ENCODE assay signal across 23 cellular contexts in genomic region chr10:93962973-93963372, GRCh38. TPM values are rescaled to one million over a fixed set of nuclear protein-coding genes. Genes with fewer than 3 reads are reported as not detected.
DNase-seq lines count a peak whose midpoint lies in the region; ATAC-seq and TF ChIP-seq lines count a peak whose summit lies in the region.
"Had no signal": no experiment of that assay in that cellular context is flagged by ENCODE, and none has a peak within 500 bp of the region (broad histone marks: within the 10 kb centered on the region; RNA-seq: fewer than 3 reads in every experiment).

No MANE protein-coding gene starts in this region.

- H3K79me2 ChIP-seq in H9 (ENCODE audit: insufficient read depth, low read length) (no peaks in the 10 kb centered on the region), osteoblast (ENCODE audit: insufficient read depth, low read length) (no peaks in the 10 kb centered on the region)

- TF ChIP-seq POLR2A in esophagus muscularis mucosa (IDR thresholded peaks at IDR 0.05; ENCODE audit: low read depth) (no peak), suprapubic skin (IDR thresholded peaks at IDR 0.05) (no peak), lower leg skin (IDR thresholded peaks at IDR 0.05) (no peak)

- no peaks in the 10 kb centered on the region for H3K23me2 ChIP-seq in H9 (ENCODE audit: insufficient read length, low read depth, low read length, poor library complexity, severe bottlenecking)

- H3K36me3 Mint-ChIP-seq in H9 (ENCODE audit: insufficient read depth in 1 of 3, low read depth in 3 of 3) (no peaks in the 10 kb centered on the region), T-helper 17 cell (ENCODE audit: low read depth) (peaks cover 6% of the 10 kb centered on the region)
- H3K36me3 Mint-ChIP-seq: IgD-negative memory B cell had no signal

- no peaks in the 10 kb centered on the region for H3K9me3 Mint-ChIP-seq in H9
- H3K9me3 Mint-ChIP-seq: CD4-positive, alpha-beta T cell; IgD-negative memory B cell had no signal

- H4K5ac ChIP-seq in H9 (ENCODE audit: insufficient read length, low read depth, low read length), result no peak overlapping the region

- TF ChIP-seq EP300 in esophagus muscularis mucosa (IDR thresholded peaks at IDR 0.05), result no peak
- TF ChIP-seq EP300 in suprapubic skin (IDR thresholded peaks at IDR 0.05), result no peak

- H3K4me2 ChIP-seq in H9 (ENCODE audit: insufficient read depth, insufficient read length, low read length) (no peak overlapping the region), osteoblast (ENCODE audit: insufficient read depth, low read length) (no peak overlapping the region)
- H3K4me2 ChIP-seq: BLaER1 treated with 17β-estradiol and CSF1 and Interleukin-3, amounts not matched to agents 10 nM and 100 nM; KMS-11; PC-9 had no signal

- no peak overlapping the region for H4K91ac ChIP-seq in H9 (ENCODE audit: insufficient read length, low read depth, low read length)

- H3K27ac Mint-ChIP-seq in H9, result no peak overlapping the region; a peak in 1 of 7 replicates
- H3K27ac Mint-ChIP-seq in T-helper 17 cell, result no peak overlapping the region
- H3K27ac Mint-ChIP-seq: CD4-positive, alpha-beta T cell; IgD-negative memory B cell had no signal

- H2BK12ac ChIP-seq in H9 (ENCODE audit: insufficient read length, low read depth, low read length), result no peak overlapping the region

- H3K4me1 ChIP-seq in H9 (ENCODE audit: insufficient read depth, low read length) (no peaks in the 10 kb centered on the region), esophagus muscularis mucosa (no peaks in the 10 kb centered on the region), osteoblast (ENCODE audit: insufficient read depth, low read length) (no peaks in the 10 kb centered on the region), suprapubic skin (peaks cover 4% of the 10 kb centered on the region)
- H3K4me1 ChIP-seq: BLaER1 treated with 17β-estradiol and CSF1 and Interleukin-3, amounts not matched to agents 10 nM and 100 nM had no signal

- H3K27me3 Mint-ChIP-seq in H9 (ENCODE audit: low read depth), result peaks cover 15% of the 10 kb centered on the region
- H3K27me3 Mint-ChIP-seq in T-helper 17 cell, result no peaks in the 10 kb centered on the region
- H3K27me3 Mint-ChIP-seq: CD4-positive, alpha-beta T cell had no signal

- WGBS in H9 (ENCODE audit: extremely low coverage, insufficient read length, low lambda C conversion rate), result no CpG with 5 or more reads among the region's 1 CpG
- WGBS in esophagus muscularis mucosa, result 73% methylated on average over 1 of the region's 1 CpG
- WGBS in suprapubic skin, result 90% methylated on average over 1 of the region's 1 CpG
- WGBS in lower leg skin, 2 donors, result 76 to 81% methylated on average over 1 of the region's 1 CpG

- ATAC-seq in T-helper 17 cell, result no peak
- ATAC-seq: GM12878, HCT116 had no signal

- H2BK5ac ChIP-seq in H9 (ENCODE audit: insufficient read length, low read length), result no peak overlapping the region

- no peak overlapping the region for H3K56ac ChIP-seq in H9 (ENCODE audit: insufficient read length, low read depth, low read length)

- H3K27me3 ChIP-seq in H9 (ENCODE audit: insufficient read depth, low read length), result no peaks in the 10 kb centered on the region
- H3K27me3 ChIP-seq in esophagus muscularis mucosa, result no peaks in the 10 kb centered on the region
- H3K27me3 ChIP-seq in osteoblast (ENCODE audit: insufficient read depth, low read length), result no peaks in the 10 kb centered on the region
- no peaks in the 10 kb centered on the region for H3K27me3 ChIP-seq in suprapubic skin
- H3K27me3 ChIP-seq: BLaER1 treated with 17β-estradiol and CSF1 and Interleukin-3, amounts not matched to agents 10 nM and 100 nM had no signal

- H4K20me1 ChIP-seq in H9 (ENCODE audit: control insufficient read depth, insufficient read depth, insufficient read length) (no peaks in the 10 kb centered on the region), osteoblast (ENCODE audit: insufficient read depth, low read length) (no peaks in the 10 kb centered on the region)
- H4K20me1 ChIP-seq: BLaER1 treated with 17β-estradiol and CSF1 and Interleukin-3, amounts not matched to agents 10 nM and 100 nM had no signal

- no peak for DNase-seq in H9
- no peak for DNase-seq in esophagus muscularis mucosa (ENCODE audit: extremely low spot score)
- peak; percentile 10 for DNase-seq in osteoblast (ENCODE audit: insufficient read length, low spot score, missing footprints)
- DNase-seq in suprapubic skin (ENCODE audit: low spot score in 2 of 2), result no peak
- DNase-seq in T-helper 17 cell, result no peak
- no peak for DNase-seq in lower leg skin (ENCODE audit: low spot score in 2 of 2)
- DNase-seq in G401 (ENCODE audit: low spot score), result no peak
- DNase-seq: AML-193; CD4-positive, alpha-beta T cell; GDM1; MM.1S; NCI-H1694; NCI-H2029 treated with DMSO at 0.1 percent for 48 hours; NCI-H526 treated with DMSO at 0.1 percent for 48 hours; PC-9; RPMI8226; SHP77 treated with DMSO at 0.1 percent for 48 hours had no signal

- in situ Hi-C loops in G401 (cut with HindIII; ENCODE audit: low sequenced_read_pairs), result no loop called here

- H4K8ac ChIP-seq in H9 (replicated peaks; ENCODE audit: insufficient read length, low read depth, low read length), result no peak overlapping the region

- no peaks in the 10 kb centered on the region for H3K9me3 ChIP-seq in H9 (ENCODE audit: control insufficient read depth, low read depth, low read length)
- no peaks in the 10 kb centered on the region for H3K9me3 ChIP-seq in esophagus muscularis mucosa
- H3K9me3 ChIP-seq in osteoblast (ENCODE audit: low read depth, low read length), result no peaks in the 10 kb centered on the region
- H3K9me3 ChIP-seq in suprapubic skin, result no peaks in the 10 kb centered on the region
- no peaks in the 10 kb centered on the region for H3K9me3 ChIP-seq in T-helper 17 cell (ENCODE audit: control insufficient read depth, low read length, poor library complexity, severe bottlenecking)
- H3K9me3 ChIP-seq: BLaER1 treated with 17β-estradiol and CSF1 and Interleukin-3, amounts not matched to agents 10 nM and 100 nM had no signal

- H2AK5ac ChIP-seq in H9 (ENCODE audit: insufficient read length, low read length), result no peak overlapping the region

- H3K4me1 Mint-ChIP-seq in H9, result no peaks in the 10 kb centered on the region
- H3K4me1 Mint-ChIP-seq in T-helper 17 cell, result no peaks in the 10 kb centered on the region
- H3K4me1 Mint-ChIP-seq: IgD-negative memory B cell had no signal

- no peak overlapping the region for H3K23ac ChIP-seq in H9 (ENCODE audit: insufficient read length, low read depth, low read length)

- no peaks in the 10 kb centered on the region for H3K36me3 ChIP-seq in esophagus muscularis mucosa
- no peaks in the 10 kb centered on the region for H3K36me3 ChIP-seq in osteoblast (ENCODE audit: insufficient read depth, low read length)
- H3K36me3 ChIP-seq in suprapubic skin, result no peaks in the 10 kb centered on the region
- H3K36me3 ChIP-seq: BLaER1 treated with 17β-estradiol and CSF1 and Interleukin-3, amounts not matched to agents 10 nM and 100 nM had no signal

- intact Hi-C loops in esophagus muscularis mucosa (cut with DNase I) (no loop called here), lower leg skin (cut with DNase I; ENCODE audit: low total_unique reads) (no loop called here)

- no peak overlapping the region for H3K18ac ChIP-seq in H9 (ENCODE audit: insufficient read length, low read depth, low read length)

- H2AFZ ChIP-seq in H9 (ENCODE audit: low read length) (no peak overlapping the region), osteoblast (ENCODE audit: low read length) (no peak overlapping the region)
- H2AFZ ChIP-seq: PC-9 had no signal

- no peak overlapping the region for H3K9ac ChIP-seq in H9 (ENCODE audit: extremely low read depth, insufficient read length, low read length)
- H3K9ac ChIP-seq: BLaER1 treated with 17β-estradiol and CSF1 and Interleukin-3, amounts not matched to agents 10 nM and 100 nM; KMS-11 had no signal

- H3K4me3 ChIP-seq in esophagus muscularis mucosa (no peak overlapping the region), osteoblast (ENCODE audit: insufficient read depth, low read length) (no peak overlapping the region), suprapubic skin (no peak overlapping the region), lower leg skin (ENCODE audit: low read depth, poor library complexity, severe bottlenecking) (no peak overlapping the region)
- H3K4me3 ChIP-seq: BLaER1 treated with 17β-estradiol and CSF1 and Interleukin-3, amounts not matched to agents 10 nM and 100 nM; GM12878; PC-9 had no signal

- no peak overlapping the region for H2BK120ac ChIP-seq in H9 (ENCODE audit: low read depth, low read length, poor library complexity, severe bottlenecking)

- no peak overlapping the region for H2BK15ac ChIP-seq in H9 (ENCODE audit: low read depth, low read length)

- no peaks in the 10 kb centered on the region for H3K79me1 ChIP-seq in H9 (ENCODE audit: insufficient read depth, low read depth, low read length, poor library complexity, severe bottlenecking)

- no peak overlapping the region for H2BK20ac ChIP-seq in H9 (ENCODE audit: low read depth, low read length, poor library complexity, severe bottlenecking)

- H3K27ac ChIP-seq in H9 (ENCODE audit: insufficient read length, low read depth, low read length), result no peak overlapping the region
- H3K27ac ChIP-seq in esophagus muscularis mucosa (replicated peaks in 1 of 4), result peak overlapping the region in 3 of 4 donors; percentile 5 to 57 (median 18)
- no peak overlapping the region for H3K27ac ChIP-seq in osteoblast (ENCODE audit: low read depth, low read length)
- H3K27ac ChIP-seq in suprapubic skin, result peak overlapping the region; percentile 35
- H3K27ac ChIP-seq: BLaER1 treated with 17β-estradiol and CSF1 and Interleukin-3, amounts not matched to agents 10 nM and 100 nM; HL-60; KMS-11; PC-9 had no signal

- peak overlapping the region; percentile 8; the same call in 1 of the 2 replicates for H3K14ac ChIP-seq in H9 (ENCODE audit: insufficient read depth, low read length)

- H3K4ac ChIP-seq in H9 (ENCODE audit: low read depth, low read length), result no peak overlapping the region

- H3T11ph ChIP-seq in H9 (ENCODE audit: low read length), result no peak overlapping the region

- TF ChIP-seq CTCF in H9 (conservative IDR thresholded peaks at IDR 0.05) (no peak), esophagus muscularis mucosa (IDR thresholded peaks at IDR 0.05) (no peak), osteoblast (IDR thresholded peaks at IDR 0.05; ENCODE audit: extremely low read depth, low read depth, low read length) (no peak), suprapubic skin (IDR thresholded peaks at IDR 0.05) (no peak), lower leg skin (IDR thresholded peaks at IDR 0.05) (no peak)

- H3K4me3 Mint-ChIP-seq in H9 (no peak overlapping the region), T-helper 17 cell (no peak overlapping the region)
- H3K4me3 Mint-ChIP-seq: CD4-positive, alpha-beta T cell; IgD-negative memory B cell had no signal

RNA-seq across cellular contexts. Expression of gene PLCE1, which starts 30.8 kb away (rescaled TPM):
- total RNA-seq in H9 (2021), result 0.09 and 0.13 TPM in 2 replicates
- 10 to 100 TPM; 17.7 to 26.7 (median 20.8) TPM for total RNA-seq in esophagus muscularis mucosa
- 6.2 and 7.7 TPM in 2 replicates for total RNA-seq in osteoblast
- 1 to 10 TPM; 1.0 to 2.8 (median 1.6) TPM for total RNA-seq in suprapubic skin
- total RNA-seq in T-helper 17 cell, result under 1 TPM in 1 of 2 donors, not detected in 1; 0.05 TPM
- total RNA-seq in lower leg skin, result 1 to 10 TPM in 2 of 4 donors, under 1 TPM in 2; 0.25 to 2.7 (median 1.1) TPM
- 2.3 and 3.2 TPM in 2 replicates for total RNA-seq in G401 (2014; rRNA removed; shearing (Covaris generic))

Comparison
In these comparisons a context has a peak if more than half of its experiments do, and no peak if none do; other contexts are left out.
1. H3K27ac ChIP-seq: peak in esophagus muscularis mucosa (3 of 4) and suprapubic skin (single experiment); none in H9 (single experiment) and osteoblast (single experiment).